ENCODE assay signal across 20 cellular contexts in the genomic region with DNA sequence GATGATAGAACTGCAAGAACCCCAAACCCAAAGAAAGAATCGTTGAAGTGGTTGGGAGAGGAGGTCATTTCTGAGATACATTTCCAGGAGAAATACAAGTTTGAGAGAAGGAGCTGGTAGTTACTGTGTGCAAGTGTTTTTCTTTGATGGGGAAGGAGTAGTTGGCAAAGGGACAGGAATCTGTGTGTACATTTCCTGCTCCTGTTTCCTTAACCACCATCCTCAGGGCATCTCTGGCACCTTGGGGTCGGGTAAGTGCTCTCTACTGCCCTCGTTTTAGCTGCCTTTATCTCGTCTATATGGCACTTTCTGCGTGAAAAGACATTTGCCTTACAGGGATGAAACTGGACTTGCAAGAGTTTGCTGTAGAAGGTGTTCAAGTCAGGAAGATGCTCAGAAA. TPM values are rescaled to one million over a fixed set of nuclear protein-coding genes. Genes with fewer than 3 reads are reported as not detected.
DNase-seq lines count a peak whose midpoint lies in the region; ATAC-seq and TF ChIP-seq lines count a peak whose summit lies in the region.
"Had no signal": no experiment of that assay in that cellular context is flagged by ENCODE, and none has a peak within 500 bp of the region (broad histone marks: within the 10 kb centered on the region; RNA-seq: fewer than 3 reads in every experiment).

No MANE protein-coding gene starts in this region.

- H3K27me3 Mint-ChIP-seq in CD8-positive, alpha-beta memory T cell, result peaks cover 0 to 3% of the 10 kb centered on the region in 2 donors
- H3K27me3 Mint-ChIP-seq in T-helper 17 cell (no peaks in the 10 kb centered on the region), immature natural killer cell (ENCODE audit: low read depth in 3 of 3) (peaks cover 3 to 11% (median 3%) of the 10 kb centered on the region in 3 donors)
- H3K27me3 Mint-ChIP-seq: activated naive CD8-positive, alpha-beta T cell treated with anti-CD3 and anti-CD28 coated beads, Interleukin-2, amount 10 ng/mL, durations not matched to agents 7 days and 5 days had no signal

- peaks cover 0 to 4% (median 0%) of the 10 kb centered on the region in 5 donors for H3K9me3 Mint-ChIP-seq in CD8-positive, alpha-beta memory T cell
- no peaks in the 10 kb centered on the region for H3K9me3 Mint-ChIP-seq in immature natural killer cell

- peak overlapping the region in 6 of 7 donors; percentile 37 to 70 (median 48) for H3K4me3 Mint-ChIP-seq in CD8-positive, alpha-beta memory T cell
- H3K4me3 Mint-ChIP-seq in T-helper 17 cell (no peak overlapping the region), immature natural killer cell (peak overlapping the region; percentile 53 to 67 (median 63))
- H3K4me3 Mint-ChIP-seq: activated naive CD8-positive, alpha-beta T cell treated with anti-CD3 and anti-CD28 coated beads, Interleukin-2, amount 10 ng/mL, durations not matched to agents 7 days and 5 days; activated T-cell treated with anti-CD3 and anti-CD28 coated beads, Interleukin-2, amount 50 U/mL, for 4 hours; brain; nephron progenitor cell had no signal

- H2AFZ ChIP-seq in ACC112 (ENCODE audit: low read length, unreplicated experiment), result no peak overlapping the region

- H3K79me2 ChIP-seq in ACC112 (ENCODE audit: control insufficient read depth, insufficient read depth, low read length, unreplicated experiment), result peaks cover 48% of the 10 kb centered on the region

- in situ Hi-C loops in GM13976 (cut with MboI; ENCODE audit: low sequenced_read_pairs, unreplicated experiment), result no loop called here

- peak overlapping the region; percentile 9; the same call in 1 of the 2 replicates for H3K4me3 ChIP-seq in ACC112 (ENCODE audit: low read depth, low read length)
- no peak overlapping the region for H3K4me3 ChIP-seq in CD8-positive, alpha-beta memory T cell (ENCODE audit: low read length)
- H3K4me3 ChIP-seq: colonic mucosa, vagina had no signal

- ATAC-seq in T-helper 17 cell, result no peak
- ATAC-seq in GM18520 (IDR thresholded peaks at IDR 0.05; ENCODE audit: unreplicated experiment), result no peak
- ATAC-seq: activated T-cell treated with anti-CD3 and anti-CD28 coated beads, Interleukin-2, amount 50 U/mL, for 4 hours had no signal

- no peaks in the 10 kb centered on the region for H3K9me3 ChIP-seq in CD8-positive, alpha-beta memory T cell (ENCODE audit: low read length)
- no peaks in the 10 kb centered on the region for H3K9me3 ChIP-seq in T-helper 17 cell (ENCODE audit: control insufficient read depth, low read length, poor library complexity, severe bottlenecking)
- H3K9me3 ChIP-seq: colonic mucosa, vagina had no signal

- peaks cover 79% of the 10 kb centered on the region for H3K4me1 ChIP-seq in ACC112 (ENCODE audit: control insufficient read depth, insufficient read depth, low read length, unreplicated experiment)
- peaks cover 63% of the 10 kb centered on the region for H3K4me1 ChIP-seq in CD8-positive, alpha-beta memory T cell (ENCODE audit: insufficient read depth, low read length)
- H3K4me1 ChIP-seq: colonic mucosa had no signal

- POLR2A ChIA-PET in CD8-positive, alpha-beta memory T cell (lab: Charles Lee), result no interaction called here

- peaks cover 56 to 83% (median 60%) of the 10 kb centered on the region in 3 donors for H3K36me3 Mint-ChIP-seq in CD8-positive, alpha-beta memory T cell
- H3K36me3 Mint-ChIP-seq in T-helper 17 cell (ENCODE audit: low read depth) (peaks cover 15% of the 10 kb centered on the region), immature natural killer cell (peaks cover 49 to 70% (median 60%) of the 10 kb centered on the region in 3 donors)

- peak overlapping the region; percentile 63 to 95 (median 84) for H3K27ac Mint-ChIP-seq in CD8-positive, alpha-beta memory T cell
- H3K27ac Mint-ChIP-seq in T-helper 17 cell (peak overlapping the region; percentile 93), immature natural killer cell (peak overlapping the region; percentile 88 to 98 (median 88))
- H3K27ac Mint-ChIP-seq: activated naive CD8-positive, alpha-beta T cell treated with anti-CD3 and anti-CD28 coated beads, Interleukin-2, amount 10 ng/mL, durations not matched to agents 7 days and 5 days; nephron progenitor cell had no signal

- no peak for TF ChIP-seq CTCF in GM13976 (IDR thresholded peaks at IDR 0.05; ENCODE audit: borderline replicate concordance, control extremely low read depth, extremely low read depth, insufficient read depth, missing control alignments)

- H3K4me1 Mint-ChIP-seq in CD8-positive, alpha-beta memory T cell, result peaks cover 90 to 96% (median 94%) of the 10 kb centered on the region in 3 donors
- H3K4me1 Mint-ChIP-seq in T-helper 17 cell, result peaks cover 59% of the 10 kb centered on the region
- peaks cover 92 to 95% of the 10 kb centered on the region in 2 donors for H3K4me1 Mint-ChIP-seq in immature natural killer cell

- DNase-seq in CD8-positive, alpha-beta memory T cell, result no peak
- DNase-seq in T-helper 17 cell (no peak), immature natural killer cell (no peak), hippocampal formation (lab: John Stamatoyannopoulos, UW) (no peak), T-helper 1 cell (no peak), GM13976 (ENCODE audit: low spot score) (no peak)
- DNase-seq: activated CD4-positive, alpha-beta T cell treated with anti-CD3 and anti-CD28 coated beads, Interleukin-2, amount 50 U/mL, for 1 hour; activated naive CD8-positive, alpha-beta T cell treated with anti-CD3 and anti-CD28 coated beads, Interleukin-2, amount 10 ng/mL, durations not matched to agents 7 days and 5 days; activated T-cell treated with anti-CD3 and anti-CD28 coated beads, Interleukin-2, amount 50 U/mL, for 4 hours; colonic mucosa; COR-L47; foreskin melanocyte; NCI-H1105; NCI-H2081 treated with DMSO at 0.1 percent for 48 hours; nephron progenitor cell; stimulated activated CD8-positive, alpha-beta memory T cell treated with anti-CD3 and anti-CD28 coated beads, Interleukin-4, amount 100 ng/mL, for 48 hours had no signal

- H3K27me3 ChIP-seq in ACC112 (ENCODE audit: insufficient read depth, low read length), result no peaks in the 10 kb centered on the region
- H3K27me3 ChIP-seq in CD8-positive, alpha-beta memory T cell (ENCODE audit: insufficient read depth, low read length, poor library complexity, severe bottlenecking), result no peaks in the 10 kb centered on the region
- H3K27me3 ChIP-seq: colonic mucosa, vagina had no signal

- peaks cover 58% of the 10 kb centered on the region for H3K36me3 ChIP-seq in ACC112 (ENCODE audit: insufficient read depth, low read length)
- peaks cover 18% of the 10 kb centered on the region for H3K36me3 ChIP-seq in CD8-positive, alpha-beta memory T cell (ENCODE audit: insufficient read depth, low read length)
- H3K36me3 ChIP-seq: colonic mucosa had no signal

- CTCF ChIA-PET in CD8-positive, alpha-beta memory T cell (lab: Charles Lee), result interaction anchor here (1.0 to 1.9 kb wide), 4 partner anchors 11 to 248 kb away, joined by 3 to 4 read pairs (median 4); no protein-coding TSS in a partner anchor

- H3K27ac ChIP-seq in ACC112 (ENCODE audit: low read depth, low read length), result peak overlapping the region; percentile 70; the same call in 1 of the 2 replicates
- H3K27ac ChIP-seq in CD8-positive, alpha-beta memory T cell (ENCODE audit: low read depth, low read length), result no peak overlapping the region
- H3K27ac ChIP-seq: colonic mucosa, vagina had no signal

RNA-seq across cellular contexts. Expression of gene CDC42EP3, which starts 27.3 kb away (rescaled TPM):
- 10 to 100 TPM; 37.1 to 39.1 TPM for total RNA-seq in CD8-positive, alpha-beta memory T cell
- 141 TPM for polyA plus RNA-seq in CD8-positive, alpha-beta memory T cell
- total RNA-seq in T-helper 17 cell, result 10 to 100 TPM; 45.1 to 48.9 TPM
- polyA plus RNA-seq in immature natural killer cell, result 100 to 1,000 TPM in 1 of 3 donors, 10 to 100 TPM in 2; 80.7 to 170 (median 81.3) TPM
